22 cellular contexts compared by ENCODE assay signal in genomic region chr12:7068994-7069346, GRCh38. TPM values are rescaled to one million over a fixed set of nuclear protein-coding genes. Genes with fewer than 3 reads are reported as not detected.
A peak's percentile ranks its signal among the peaks of the same experiment; 100 is the strongest.
DNase-seq lines count a peak whose midpoint lies in the region; ATAC-seq and TF ChIP-seq lines count a peak whose summit lies in the region.
"Had no signal": no experiment of that assay in that cellular context is flagged by ENCODE, and none has a peak within 500 bp of the region (broad histone marks: within the 10 kb centered on the region; RNA-seq: fewer than 3 reads in every experiment).

No MANE protein-coding gene starts in this region.

- TF ChIP-seq CTCF in cardiac muscle cell (IDR thresholded peaks at IDR 0.05; ENCODE audit: low read depth, low read length) (no peak), right atrium auricular region (IDR thresholded peaks at IDR 0.05) (no peak), osteocyte (IDR thresholded peaks at IDR 0.05) (no peak), GM23338 (conservative IDR thresholded peaks at IDR 0.05; ENCODE audit: low read depth in 2 of 2) (no peak), Peyer's patch (IDR thresholded peaks at IDR 0.05) (no peak), PC-3 (conservative IDR thresholded peaks at IDR 0.05; ENCODE audit: low read depth, low read length) (no peak)

- BruUV-seq in PC-3 (replicated peaks; lab: Mats Ljungman, UMichigan): no TSS peak

- CTCF ChIA-PET in PC-3 (lab: Charles Lee): no interaction called here

- POLR2A ChIA-PET in PC-3 (lab: Charles Lee; ENCODE audit: unreplicated experiment): interaction anchor here (0.7 kb wide), 1 partner anchor 91 kb away, joined by 5 read pairs; no protein-coding TSS in a partner anchor

- TF ChIP-seq POLR2A in Peyer's patch (IDR thresholded peaks at IDR 0.05): no peak

- H3K4me2 ChIP-seq in GM23338 (no peak overlapping the region), PC-3 (ENCODE audit: low read length) (no peak overlapping the region)

- H3K27ac ChIP-seq in cardiac muscle cell (peak overlapping the region; percentile 32), right atrium auricular region (peak overlapping the region; percentile 49 to 77), GM23338 (ENCODE audit: low read depth) (no peak overlapping the region), Peyer's patch (no peak overlapping the region), PC-3 (ENCODE audit: low read length) (no peak overlapping the region)

- H3K4me1 Mint-ChIP-seq in osteocyte (ENCODE audit: unreplicated experiment) (peaks cover 7% of the 10 kb centered on the region), GM23338 (no peaks in the 10 kb centered on the region)
- H3K4me1 Mint-ChIP-seq: memory B cell had no signal

- DNase-seq in cardiac muscle cell (ENCODE audit: low read depth in 1 of 2, low spot score in 1 of 2): no peak
- no peak for DNase-seq in Right ventricle myocardium inferior (ENCODE audit: missing footprints)
- no peak for DNase-seq in right atrium auricular region (ENCODE audit: low spot score)
- DNase-seq in osteocyte (ENCODE audit: extremely low spot score, unreplicated experiment): no peak
- DNase-seq in GM23338 (ENCODE audit: low spot score): no peak
- DNase-seq in Peyer's patch: no peak
- no peak for DNase-seq in midbrain (lab: John Stamatoyannopoulos, UW)
- no peak for DNase-seq in PC-3
- DNase-seq: effector CD4-positive, alpha-beta T cell; foreskin melanocyte; islet precursor cell; NCI-H1105; NCI-H2029 treated with DMSO at 0.1 percent for 48 hours; NCI-H82; SHP77 treated with DMSO at 0.1 percent for 48 hours; stimulated activated CD4-positive, alpha-beta T cell treated with anti-CD3 and anti-CD28 coated beads, Interleukin-4, amount 100 ng/mL, for 4 hours; stimulated activated naive CD8-positive, alpha-beta T cell treated with anti-CD3 and anti-CD28 coated beads, Interleukin-15, Interleukin-2, amounts not matched to agents 100 U/mL and 50 U/mL, for 24 hours; trophoblast cell had no signal

- H3K9me2 ChIP-seq in GM23338 (ENCODE audit: insufficient read depth) (peaks cover 6% of the 10 kb centered on the region; the same call in 1 of the 2 replicates), PC-3 (replicated peaks; ENCODE audit: low read length) (no peaks in the 10 kb centered on the region)

- no peaks in the 10 kb centered on the region for H4K20me1 ChIP-seq in GM23338 (replicated peaks; ENCODE audit: insufficient read depth)
- no peaks in the 10 kb centered on the region for H4K20me1 ChIP-seq in PC-3 (ENCODE audit: low read length)

- H3K79me2 ChIP-seq in GM23338 (replicated peaks; ENCODE audit: insufficient read depth) (no peaks in the 10 kb centered on the region), PC-3 (ENCODE audit: low read length) (no peaks in the 10 kb centered on the region)

- H3K27me3 ChIP-seq in cardiac muscle cell (peaks cover 8% of the 10 kb centered on the region), right atrium auricular region (no peaks in the 10 kb centered on the region), GM23338 (ENCODE audit: insufficient read depth) (no peaks in the 10 kb centered on the region), Peyer's patch (no peaks in the 10 kb centered on the region), PC-3 (ENCODE audit: low read length) (peaks cover 17% of the 10 kb centered on the region; the same call in 1 of the 2 replicates)
- H3K27me3 ChIP-seq: ascending aorta had no signal

- H3K4me1 ChIP-seq in cardiac muscle cell (ENCODE audit: low read depth) (peaks cover 2% of the 10 kb centered on the region), right atrium auricular region (peaks cover 0 to 21% of the 10 kb centered on the region in 2 donors), GM23338 (ENCODE audit: insufficient read depth) (no peaks in the 10 kb centered on the region), Peyer's patch (no peaks in the 10 kb centered on the region), PC-3 (ENCODE audit: insufficient read depth, low read length) (no peaks in the 10 kb centered on the region)
- H3K4me1 ChIP-seq: ascending aorta had no signal

- H3K4me3 ChIP-seq in cardiac muscle cell (no peak overlapping the region), right atrium auricular region (no peak overlapping the region), GM23338 (no peak overlapping the region), Peyer's patch (no peak overlapping the region), PC-3 (ENCODE audit: low read length) (no peak overlapping the region)
- H3K4me3 ChIP-seq: ascending aorta had no signal

- H3K9me3 ChIP-seq in cardiac muscle cell (ENCODE audit: low read depth): no peaks in the 10 kb centered on the region
- H3K9me3 ChIP-seq in right atrium auricular region: no peaks in the 10 kb centered on the region
- H3K9me3 ChIP-seq in Peyer's patch: no peaks in the 10 kb centered on the region
- H3K9me3 ChIP-seq in PC-3 (ENCODE audit: low read length): no peaks in the 10 kb centered on the region
- H3K9me3 ChIP-seq: ascending aorta had no signal

- peak overlapping the region; percentile 4 for H3K27ac Mint-ChIP-seq in osteocyte (ENCODE audit: unreplicated experiment)
- no peak overlapping the region for H3K27ac Mint-ChIP-seq in GM23338
- H3K27ac Mint-ChIP-seq: memory B cell had no signal

- H3K4me3 Mint-ChIP-seq in osteocyte (ENCODE audit: unreplicated experiment) (no peak overlapping the region), GM23338 (no peak overlapping the region)
- H3K4me3 Mint-ChIP-seq: memory B cell, nephron had no signal

- H3K27me3 Mint-ChIP-seq in osteocyte (ENCODE audit: unreplicated experiment): peaks cover 32% of the 10 kb centered on the region
- peaks cover 5% of the 10 kb centered on the region for H3K27me3 Mint-ChIP-seq in GM23338 (ENCODE audit: insufficient read depth, low read depth, poor library complexity)

- no peak overlapping the region for H3K9ac ChIP-seq in PC-3 (ENCODE audit: low read length)

- no peak overlapping the region for H2AFZ ChIP-seq in GM23338
- H2AFZ ChIP-seq in PC-3 (ENCODE audit: low read length): no peak overlapping the region

- H3K36me3 ChIP-seq in cardiac muscle cell: no peaks in the 10 kb centered on the region
- no peaks in the 10 kb centered on the region for H3K36me3 ChIP-seq in right atrium auricular region
- H3K36me3 ChIP-seq in GM23338 (ENCODE audit: insufficient read depth): no peaks in the 10 kb centered on the region
- H3K36me3 ChIP-seq in Peyer's patch: no peaks in the 10 kb centered on the region
- H3K36me3 ChIP-seq in PC-3 (ENCODE audit: low read depth, low read length): no peaks in the 10 kb centered on the region

- no peaks in the 10 kb centered on the region for H3F3A ChIP-seq in GM23338 (replicated peaks; ENCODE audit: low read depth)
- H3F3A ChIP-seq in PC-3 (ENCODE audit: low read length, unreplicated experiment): no peaks in the 10 kb centered on the region

- H3K9me3 Mint-ChIP-seq in osteocyte (ENCODE audit: unreplicated experiment) (no peaks in the 10 kb centered on the region), GM23338 (no peaks in the 10 kb centered on the region)
- H3K9me3 Mint-ChIP-seq: activated naive CD4-positive, alpha-beta T cell treated with anti-CD3 and anti-CD28 coated beads, Interleukin-2, amount 50 U/mL, for 72 hours; memory B cell; nephron had no signal

- ATAC-seq in Right ventricle myocardium inferior (no peak), GM23338 (no peak), PC-3 (no peak)
- ATAC-seq: activated naive CD4-positive, alpha-beta T cell treated with anti-CD3 and anti-CD28 coated beads, Interleukin-2, amount 50 U/mL, for 72 hours; stimulated activated naive CD8-positive, alpha-beta T cell treated with anti-CD3 and anti-CD28 coated beads, Interleukin-15, Interleukin-2, amounts not matched to agents 100 U/mL and 50 U/mL, for 24 hours had no signal

- intact Hi-C loops in Right ventricle myocardium inferior (cut with DNase I): no loop called here
- intact Hi-C loops in PC-3 (cut with micrococcal nuclease): no loop called here

- H3K36me3 Mint-ChIP-seq in osteocyte (ENCODE audit: unreplicated experiment): no peaks in the 10 kb centered on the region
- no peaks in the 10 kb centered on the region for H3K36me3 Mint-ChIP-seq in GM23338 (ENCODE audit: low read depth)
- H3K36me3 Mint-ChIP-seq: activated naive CD4-positive, alpha-beta T cell treated with anti-CD3 and anti-CD28 coated beads, Interleukin-2, amount 50 U/mL, for 72 hours; memory B cell had no signal

RNA-seq across cellular contexts. Expression of gene C1S, which starts 8.5 kb away (rescaled TPM):
- total RNA-seq in cardiac muscle cell (3.0 and 5.0 TPM in 2 replicates), Right ventricle myocardium inferior (153 TPM), right atrium auricular region (100 to 1,000 TPM; 114 to 232 TPM), osteocyte (16.4 and 18.2 TPM in 2 replicates), Peyer's patch (100 to 1,000 TPM in 2 of 4 donors, 10 to 100 TPM in 2; 55.9 to 187 (median 108) TPM), PC-3 (2014; rRNA removed) (2.1 and 2.9 TPM in 2 replicates)
- polyA plus RNA-seq in cardiac muscle cell (7.3 and 9.3 TPM in 2 replicates), GM23338 (2016; fragmentation: Nextera tagmentation; extraction: Ambion mirVana) (4.9 and 5.1 TPM in 2 replicates)
- total RNA-seq in GM23338 (2014; rRNA removed; shearing (Covaris generic)): 5.0 and 9.7 TPM in 2 replicates

RNA-seq across cellular contexts. Expression of gene C1R, which starts 23.3 kb away (rescaled TPM):
- 2.4 and 3.6 TPM in 2 replicates for total RNA-seq in cardiac muscle cell
- polyA plus RNA-seq in cardiac muscle cell: 1.5 and 3.4 TPM in 2 replicates
- 227 TPM for total RNA-seq in Right ventricle myocardium inferior
- total RNA-seq in right atrium auricular region: 100 to 1,000 TPM; 191 to 467 TPM
- 35.1 and 38.4 TPM in 2 replicates for total RNA-seq in osteocyte
- 6.1 and 8.8 TPM in 2 replicates for total RNA-seq in GM23338 (2014; rRNA removed; shearing (Covaris generic))
- polyA plus RNA-seq in GM23338 (2016; fragmentation: Nextera tagmentation; extraction: Ambion mirVana): 5.9 and 6.4 TPM in 2 replicates
- total RNA-seq in Peyer's patch: 100 to 1,000 TPM in 3 of 4 donors, 10 to 100 TPM in 1; 27.5 to 151 (median 125) TPM
- total RNA-seq in PC-3 (2014; rRNA removed): 4.4 and 9.6 TPM in 2 replicates

RNA-seq across cellular contexts. Expression of gene C1RL, which starts 40.0 kb away (rescaled TPM):
- 18.4 and 32.4 TPM in 2 replicates for total RNA-seq in cardiac muscle cell
- 12.2 and 14.3 TPM in 2 replicates for polyA plus RNA-seq in cardiac muscle cell
- total RNA-seq in Right ventricle myocardium inferior: 14.4 TPM
- total RNA-seq in right atrium auricular region: 10 to 100 TPM; 18.7 to 34.7 TPM
- 20.8 and 22.3 TPM in 2 replicates for total RNA-seq in osteocyte
- 8.8 and 10.0 TPM in 2 replicates for total RNA-seq in GM23338 (2014; rRNA removed; shearing (Covaris generic))
- polyA plus RNA-seq in GM23338 (2016; fragmentation: Nextera tagmentation; extraction: Ambion mirVana): 7.3 and 9.1 TPM in 2 replicates
- total RNA-seq in Peyer's patch: 10 to 100 TPM; 44.6 to 87.7 (median 51.5) TPM
- total RNA-seq in PC-3 (2014; rRNA removed): 8.2 and 8.9 TPM in 2 replicates

RNA-seq across cellular contexts. Expression of gene LPCAT3, which starts 50.7 kb away (rescaled TPM):
- total RNA-seq in cardiac muscle cell (12.0 and 15.8 TPM in 2 replicates), Right ventricle myocardium inferior (54.7 TPM), right atrium auricular region (10 to 100 TPM; 20.0 to 33.3 TPM), osteocyte (33.2 TPM in 2 replicates), Peyer's patch (100 to 1,000 TPM in 3 of 4 donors, 10 to 100 TPM in 1; 18.2 to 230 (median 179) TPM), PC-3 (2014; rRNA removed) (16.3 and 21.5 TPM in 2 replicates)
- polyA plus RNA-seq in cardiac muscle cell (31.4 and 37.8 TPM in 2 replicates), GM23338 (2016; fragmentation: Nextera tagmentation; extraction: Ambion mirVana) (21.4 and 22.7 TPM in 2 replicates)
- total RNA-seq in GM23338 (2014; rRNA removed; shearing (Covaris generic)): 45.3 and 51.5 TPM in 2 replicates

RNA-seq across cellular contexts. Expression of gene RBP5, which starts 59.7 kb away (rescaled TPM):
- 0.95 and 8.9 TPM in 2 replicates for total RNA-seq in cardiac muscle cell
- polyA plus RNA-seq in cardiac muscle cell: 1.5 and 4.1 TPM in 2 replicates
- total RNA-seq in Right ventricle myocardium inferior: 0.54 TPM
- total RNA-seq in right atrium auricular region: not detected
- total RNA-seq in osteocyte: not detected in 2 replicates
- total RNA-seq in GM23338 (2014; rRNA removed; shearing (Covaris generic)): 3.0 TPM in 1 of 2 replicates, not detected in the other
- polyA plus RNA-seq in GM23338 (2016; fragmentation: Nextera tagmentation; extraction: Ambion mirVana): 0.73 and 1.2 TPM in 2 replicates
- total RNA-seq in Peyer's patch: 10 to 100 TPM in 1 of 4 donors, 1 to 10 TPM in 2, not detected in 1; 3.7 to 64.4 (median 4.3) TPM
- not detected in 2 replicates for total RNA-seq in PC-3 (2014; rRNA removed)
- total RNA-seq: activated naive CD4-positive, alpha-beta T cell treated with anti-CD3 and anti-CD28 coated beads, Interleukin-2, amount 50 U/mL, for 72 hours had no signal

Comparison
In these comparisons a context has a peak if more than half of its experiments do, and no peak if none do; other contexts are left out.
1. H3K27ac ChIP-seq: peak in cardiac muscle cell (single experiment) and right atrium auricular region (2 of 2); none in GM23338 (single experiment), Peyer's patch (0 of 4) and PC-3 (single experiment).